In genomic region chr9:114613087-114613486, GRCh38 we compare ENCODE assay signal across 1 cellular context.
TF ChIP-seq lines count a peak whose summit lies in the region.

No MANE protein-coding gene starts in this region.

TF ChIP-seq in WTC11, 78 proteins besides CTCF, POLR2A, EP300 and RAD21 (continued from another document):
- no peak for TF ChIP-seq ZNF425 (CRISPR knock-in tag; conservative IDR thresholded peaks at IDR 0.05)
- no peak for TF ChIP-seq MYBL2 (CRISPR knock-in tag; IDR thresholded peaks at IDR 0.05)
- TF ChIP-seq ZNF317 (CRISPR knock-in tag; IDR thresholded peaks at IDR 0.05; ENCODE audit: borderline replicate concordance, low read depth): no peak
- no peak for TF ChIP-seq EMX1 (CRISPR knock-in tag; IDR thresholded peaks at IDR 0.05)
- no peak for TF ChIP-seq ZNF138 (CRISPR knock-in tag; conservative IDR thresholded peaks at IDR 0.05)
- TF ChIP-seq ESRRA (CRISPR knock-in tag; IDR thresholded peaks at IDR 0.05; ENCODE audit: borderline replicate concordance): no peak
- TF ChIP-seq SMAD4 (CRISPR knock-in tag; IDR thresholded peaks at IDR 0.05): no peak
